In the genomic region with DNA sequence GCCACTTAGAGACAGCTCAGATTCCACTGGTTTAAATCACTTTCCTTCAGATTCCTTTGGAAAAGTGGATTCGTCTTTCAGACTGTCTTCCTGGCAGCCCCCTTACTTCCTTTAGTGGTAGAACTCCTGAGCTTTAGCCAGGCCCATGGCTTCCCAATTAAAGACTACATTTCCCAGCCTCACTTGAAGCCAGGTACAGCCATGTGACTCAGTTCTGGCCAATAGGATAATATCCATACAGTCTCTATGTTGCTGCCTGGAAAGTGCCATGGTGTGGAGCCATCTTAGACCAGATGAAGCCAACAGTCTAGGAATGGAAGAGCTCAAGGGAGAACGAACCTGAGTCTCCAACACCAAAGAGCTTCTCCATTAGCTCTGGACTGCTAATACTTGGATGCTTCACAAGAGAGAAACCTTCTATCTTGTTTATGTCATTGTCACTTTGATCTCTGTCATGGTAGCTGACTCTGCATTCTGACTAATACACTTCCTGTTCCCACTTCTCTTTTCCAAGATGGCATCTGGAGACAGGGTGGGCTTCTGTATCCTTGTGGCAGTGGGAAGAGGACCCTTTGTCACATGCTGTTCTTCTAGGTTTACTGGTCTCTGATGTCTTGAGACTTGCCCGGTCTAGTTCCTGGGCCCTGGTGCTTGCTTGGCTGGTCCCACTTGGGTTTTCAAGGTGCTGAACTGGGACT, we compare ENCODE assay signal across 7 cellular contexts. TPM values are rescaled to one million over a fixed set of nuclear protein-coding genes. Genes with fewer than 3 reads are reported as not detected.
A peak's percentile ranks its signal among the peaks of the same experiment; 100 is the strongest.
DNase-seq lines count a peak whose midpoint lies in the region; ATAC-seq, FAIRE-seq and TF ChIP-seq lines count a peak whose summit lies in the region.
"Not testable (repeated sequence)": the region's sequence is repeated elsewhere in the genome, so short reads cannot be mapped to it uniquely, and the experiment has no call there.

No MANE protein-coding gene starts in this region.

- not testable (repeated sequence) for H3K9me3 ChIP-seq in lower lobe of right lung

- peak; percentile 33 for ATAC-seq in GM21619 (IDR thresholded peaks at IDR 0.05; ENCODE audit: unreplicated experiment)
- peak; percentile 74 for ATAC-seq in SK-N-SH treated with all-trans-retinoic acid at 6 μM for 48 hours
- peak; percentile 19 to 22 for ATAC-seq in lower lobe of right lung

- peak; percentile 94 for FAIRE-seq in bronchial epithelial cell (lab: Jason Lieb, UNC)

- not testable (repeated sequence) for H3K4me1 ChIP-seq in lower lobe of right lung

- intact Hi-C loops in lower lobe of right lung (cut with DNase I) = not testable (repeated sequence)

- not testable (repeated sequence) for TF ChIP-seq CTCF in bronchial epithelial cell (IDR thresholded peaks at IDR 0.05; ENCODE audit: insufficient read depth, low read length, severe bottlenecking); lower lobe of right lung (IDR thresholded peaks at IDR 0.05)

- H3K27me3 ChIP-seq in bronchial epithelial cell (ENCODE audit: control insufficient read depth, insufficient read depth, low read length); lower lobe of right lung (ENCODE audit: low read depth): not testable (repeated sequence)

- H3K27ac ChIP-seq in lower lobe of right lung = not testable (repeated sequence)

- not testable (repeated sequence) for H3K4me3 ChIP-seq in bronchial epithelial cell (ENCODE audit: low read depth, low read length); lower lobe of right lung

- not testable (repeated sequence) for H3K36me3 ChIP-seq in bronchial epithelial cell (ENCODE audit: control insufficient read depth, insufficient read depth, low read length); lower lobe of right lung

- DNase-seq in DMS53 (lab: John Stamatoyannopoulos, UW) (peak; percentile 26), M059J (ENCODE audit: low read depth) (peak; percentile 32), NCI-H82 (lab: John Stamatoyannopoulos, UW) (peak; percentile 54)
- DNase-seq in bronchial epithelial cell (ENCODE audit: low read depth); lower lobe of right lung: not testable (repeated sequence)

RNA-seq across cellular contexts. Expression of gene GOLGA5, which starts 15.1 kb away (rescaled TPM):
- 36.6 and 36.7 TPM in 2 replicates for total RNA-seq in M059J (2014; rRNA removed; shearing (Covaris generic))
- total RNA-seq in bronchial epithelial cell (38.3 and 41.9 TPM in 2 replicates), lower lobe of right lung (31.9 TPM)

RNA-seq across cellular contexts. Expression of gene LGMN, which starts 30.6 kb away (rescaled TPM):
- total RNA-seq in M059J (2014; rRNA removed; shearing (Covaris generic)) = 56.7 and 62.0 TPM in 2 replicates
- total RNA-seq in bronchial epithelial cell (34.0 and 59.3 TPM in 2 replicates), lower lobe of right lung (158 TPM)

Comparison
In these comparisons a context has a peak if more than half of its experiments do, and no peak if none do; other contexts are left out.
1. ATAC-seq: peak in every context shown above with its lines; median percentile 74 in SK-N-SH treated with all-trans-retinoic acid at 6 μM for 48 hours; 33 in GM21619; 20 in lower lobe of right lung.